ENCODE assay signal across 8 cellular contexts in the genomic region with DNA sequence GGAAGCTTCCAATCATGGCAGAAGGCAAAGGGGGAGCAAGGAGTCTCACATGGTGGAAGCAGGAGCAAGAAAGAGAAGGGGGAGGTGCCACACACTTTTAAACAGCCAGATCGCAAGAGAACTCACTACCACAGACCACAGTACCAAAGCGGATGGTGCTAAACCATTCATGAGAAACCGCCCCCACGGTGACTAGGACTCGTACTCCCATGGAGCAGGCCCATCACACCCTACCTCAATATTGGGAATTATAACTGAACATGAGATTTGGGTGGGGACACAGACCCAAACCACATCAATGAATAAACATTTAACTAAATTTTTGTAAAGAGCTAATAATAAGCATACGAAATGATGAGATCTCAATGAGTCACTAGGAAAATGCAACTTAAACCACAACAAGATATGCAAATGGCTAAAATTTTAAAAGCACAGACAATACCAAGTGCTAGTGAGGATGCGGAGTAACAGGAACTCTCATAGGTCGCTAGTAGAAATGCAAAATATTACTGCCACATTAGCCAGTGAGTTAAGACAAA. TPM values are rescaled to one million over a fixed set of nuclear protein-coding genes. Genes with fewer than 3 reads are reported as not detected.
DNase-seq lines count a peak whose midpoint lies in the region; ATAC-seq and TF ChIP-seq lines count a peak whose summit lies in the region.

No MANE protein-coding gene starts in this region.

- H3K36me3 Mint-ChIP-seq in HFFc6 (ENCODE audit: low read depth) (peaks cover 27% of the 10 kb centered on the region), glutamatergic neuron (ENCODE audit: unreplicated experiment) (peaks cover 5% of the 10 kb centered on the region)
- peaks cover 70% of the 10 kb centered on the region for H3K36me3 Mint-ChIP-seq in activated CD4-positive, alpha-beta T cell treated with anti-CD3 and anti-CD28 coated beads for 36 hours (ENCODE audit: low read depth)

- no peak overlapping the region for H3K4me3 ChIP-seq in upper lobe of right lung

- H3K9me3 ChIP-seq in upper lobe of right lung: no peaks in the 10 kb centered on the region

- peaks cover 56% of the 10 kb centered on the region for H3K36me3 ChIP-seq in upper lobe of right lung

- H3K4me3 Mint-ChIP-seq in HFFc6 (no peak overlapping the region), glutamatergic neuron (ENCODE audit: unreplicated experiment) (no peak overlapping the region)
- H3K4me3 Mint-ChIP-seq in activated CD4-positive, alpha-beta T cell treated with anti-CD3 and anti-CD28 coated beads for 36 hours: no peak overlapping the region

- no peaks in the 10 kb centered on the region for H3K9me3 Mint-ChIP-seq in HFFc6
- H3K9me3 Mint-ChIP-seq in activated CD4-positive, alpha-beta T cell treated with anti-CD3 and anti-CD28 coated beads for 36 hours (ENCODE audit: low read depth): peaks cover 2% of the 10 kb centered on the region
- peaks cover 7% of the 10 kb centered on the region for H3K9me3 Mint-ChIP-seq in glutamatergic neuron (ENCODE audit: unreplicated experiment)

- POLR2A ChIA-PET in activated CD4-positive, alpha-beta T cell treated with anti-CD3 and anti-CD28 coated beads for 36 hours (lab: Charles Lee): no interaction called here

- peak; percentile 34 for DNase-seq in EH (ENCODE audit: low read depth)
- DNase-seq in HFFc6: peak; percentile 26
- DNase-seq in activated CD4-positive, alpha-beta T cell treated with anti-CD3 and anti-CD28 coated beads for 36 hours: peak; percentile 78
- DNase-seq in germinal center (ENCODE audit: low spot score): peak; percentile 42
- DNase-seq in NCI-H69 (lab: John Stamatoyannopoulos, UW): no peak
- no peak for DNase-seq in glutamatergic neuron
- no peak for DNase-seq in SK-N-DZ (ENCODE audit: low spot score)
- no peak for DNase-seq in upper lobe of right lung

- intact Hi-C loops in activated CD4-positive, alpha-beta T cell treated with anti-CD3 and anti-CD28 coated beads for 36 hours (cut with DNase I, micrococcal nuclease): loop anchor here (1.0 to 2.0 kb wide), 2 partner anchors 10 to 44 kb away; a partner anchor contains a TSS
- intact Hi-C loops in upper lobe of right lung (cut with DNase I): no loop called here

- TF ChIP-seq CTCF in HFFc6 (IDR thresholded peaks at IDR 0.05) (no peak), glutamatergic neuron (IDR thresholded peaks at IDR 0.05; ENCODE audit: partially characterized antibody, unreplicated experiment) (no peak), upper lobe of right lung (IDR thresholded peaks at IDR 0.05) (no peak)

- H3K27me3 Mint-ChIP-seq in HFFc6 (ENCODE audit: insufficient read depth) (no peaks in the 10 kb centered on the region), glutamatergic neuron (ENCODE audit: unreplicated experiment) (peaks cover 2% of the 10 kb centered on the region)
- no peaks in the 10 kb centered on the region for H3K27me3 Mint-ChIP-seq in activated CD4-positive, alpha-beta T cell treated with anti-CD3 and anti-CD28 coated beads for 36 hours

- peak overlapping the region; percentile 29; the same call in 1 of the 2 replicates for H3K27ac Mint-ChIP-seq in HFFc6
- H3K27ac Mint-ChIP-seq in activated CD4-positive, alpha-beta T cell treated with anti-CD3 and anti-CD28 coated beads for 36 hours: peak overlapping the region; percentile 78
- no peak overlapping the region for H3K27ac Mint-ChIP-seq in glutamatergic neuron (ENCODE audit: unreplicated experiment)

- no peaks in the 10 kb centered on the region for H3K4me1 ChIP-seq in upper lobe of right lung

- no peak overlapping the region for H3K27ac ChIP-seq in upper lobe of right lung

- H3K4me1 Mint-ChIP-seq in HFFc6 (ENCODE audit: low read depth) (peaks cover 11% of the 10 kb centered on the region), glutamatergic neuron (ENCODE audit: low read depth, unreplicated experiment) (peaks cover 24% of the 10 kb centered on the region)
- peaks cover 43% of the 10 kb centered on the region for H3K4me1 Mint-ChIP-seq in activated CD4-positive, alpha-beta T cell treated with anti-CD3 and anti-CD28 coated beads for 36 hours

- peak; percentile 87 for ATAC-seq in activated CD4-positive, alpha-beta T cell treated with anti-CD3 and anti-CD28 coated beads for 36 hours
- ATAC-seq in upper lobe of right lung: no peak

- no peaks in the 10 kb centered on the region for H3K27me3 ChIP-seq in upper lobe of right lung

- CTCF ChIA-PET in activated CD4-positive, alpha-beta T cell treated with anti-CD3 and anti-CD28 coated beads for 36 hours (lab: Charles Lee): interaction anchor here (0.5 to 1.0 kb wide), 2 partner anchors 56 to 352 kb away, joined by 3 read pairs; no protein-coding TSS in a partner anchor

RNA-seq across cellular contexts. Expression of a gene that starts 10.0 kb away (rescaled TPM):
- total RNA-seq in HFFc6 (2021; fragmentation: NEBNext Ultra II Directional; extraction: Animal tissue kit (Norgen Biotek cat#: 25700)): 10 to 100 TPM; 31.4 to 45.2 (median 33.4) TPM
- 10 to 100 TPM; 52.3 to 67.0 TPM for total RNA-seq in activated CD4-positive, alpha-beta T cell treated with anti-CD3 and anti-CD28 coated beads for 36 hours
- 141 TPM for total RNA-seq in glutamatergic neuron (ENCODE audit: unreplicated experiment)
- 68.5 and 74.3 TPM in 2 replicates for polyA plus RNA-seq in SK-N-DZ (2014; cell fraction: cytosol; rRNA removed)
- polyA plus RNA-seq in SK-N-DZ (2014; cell fraction: nucleus; rRNA removed): 130 and 216 TPM in 2 replicates
- 60.2 TPM for total RNA-seq in upper lobe of right lung

RNA-seq across cellular contexts. Expression of a gene that starts 43.9 kb away (rescaled TPM):
- total RNA-seq in HFFc6 (2021; fragmentation: NEBNext Ultra II Directional; extraction: Animal tissue kit (Norgen Biotek cat#: 25700)): 10 to 100 TPM; 17.6 to 22.2 (median 19.3) TPM
- total RNA-seq in activated CD4-positive, alpha-beta T cell treated with anti-CD3 and anti-CD28 coated beads for 36 hours: 10 to 100 TPM; 13.5 to 15.0 TPM
- 29.4 TPM for total RNA-seq in glutamatergic neuron (ENCODE audit: unreplicated experiment)
- 14.9 and 17.9 TPM in 2 replicates for polyA plus RNA-seq in SK-N-DZ (2014; cell fraction: cytosol; rRNA removed)
- 8.8 and 13.7 TPM in 2 replicates for polyA plus RNA-seq in SK-N-DZ (2014; cell fraction: nucleus; rRNA removed)
- 27.6 TPM for total RNA-seq in upper lobe of right lung

Comparison
In these comparisons a context has a peak if more than half of its experiments do, and no peak if none do; other contexts are left out.
1. DNase-seq: peak in EH (single experiment), HFFc6 (single experiment), activated CD4-positive, alpha-beta T cell treated with anti-CD3 and anti-CD28 coated beads for 36 hours (single experiment) and germinal center (single experiment); none in NCI-H69 (single experiment), glutamatergic neuron (single experiment), SK-N-DZ (single experiment) and upper lobe of right lung (single experiment).